In the genomic region with DNA sequence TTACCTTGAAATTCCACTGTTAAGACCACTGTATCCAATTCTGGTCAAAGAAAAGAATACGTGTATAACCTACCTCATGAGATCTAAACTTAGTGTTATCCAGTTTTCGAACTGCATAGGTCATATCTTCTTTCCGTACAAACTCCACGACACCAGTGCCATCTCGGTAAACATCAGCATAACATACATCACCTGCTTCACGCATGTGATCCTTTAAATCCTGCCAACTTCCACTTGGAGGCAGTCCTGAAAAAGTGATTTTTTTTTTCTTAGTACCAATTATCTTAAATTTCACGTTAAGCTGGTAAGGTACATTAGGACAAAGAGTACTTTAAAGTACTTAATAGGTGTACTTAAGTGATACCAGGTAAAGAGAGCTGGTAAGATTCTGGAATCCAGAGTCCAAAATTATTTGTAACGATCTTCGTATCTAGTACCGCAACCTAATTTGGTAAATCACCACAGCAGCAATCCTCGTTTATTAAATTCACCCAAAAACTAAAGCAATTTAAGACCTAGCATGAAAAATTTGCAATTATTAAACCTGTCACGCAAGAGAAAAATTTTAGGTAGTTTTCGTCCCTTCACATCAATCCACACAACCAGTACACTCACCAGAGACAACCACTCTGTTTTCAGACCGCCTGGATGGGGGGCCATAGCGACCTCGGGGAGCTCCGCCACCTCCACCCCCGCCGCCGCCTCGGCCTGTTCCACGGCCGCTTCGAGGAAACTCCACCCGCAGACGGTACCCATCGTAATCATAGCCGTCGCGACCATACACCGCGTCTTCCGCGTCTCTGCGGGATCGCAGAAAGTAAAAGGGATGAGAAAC, we compare ENCODE assay signal across 1 cellular context.
TF ChIP-seq lines count a peak whose summit lies in the region.

No MANE protein-coding gene starts in this region.

TF ChIP-seq in K562, 482 proteins besides CTCF, POLR2A, EP300 and RAD21 (continues in another document):
- TF ChIP-seq BRD9 (IDR thresholded peaks at IDR 0.05; ENCODE audit: low read depth, partially characterized antibody) = no peak
- TF ChIP-seq, protein P1, sequence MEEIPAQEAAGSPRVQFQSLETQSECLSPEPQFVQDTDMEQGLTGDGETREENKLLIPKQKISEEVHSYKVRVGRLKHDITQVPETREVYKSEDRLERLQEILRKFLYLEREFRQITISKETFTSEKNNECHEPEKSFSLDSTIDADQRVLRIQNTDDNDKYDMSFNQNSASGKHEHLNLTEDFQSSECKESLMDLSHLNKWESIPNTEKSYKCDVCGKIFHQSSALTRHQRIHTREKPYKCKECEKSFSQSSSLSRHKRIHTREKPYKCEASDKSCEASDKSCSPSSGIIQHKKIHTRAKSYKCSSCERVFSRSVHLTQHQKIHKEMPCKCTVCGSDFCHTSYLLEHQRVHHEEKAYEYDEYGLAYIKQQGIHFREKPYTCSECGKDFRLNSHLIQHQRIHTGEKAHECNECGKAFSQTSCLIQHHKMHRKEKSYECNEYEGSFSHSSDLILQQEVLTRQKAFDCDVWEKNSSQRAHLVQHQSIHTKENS (CRISPR knock-in tag; IDR thresholded peaks at IDR 0.05) = no peak
- TF ChIP-seq CTBP1 (IDR thresholded peaks at IDR 0.05; ENCODE audit: borderline replicate concordance) = no peak
- TF ChIP-seq, protein P2, sequence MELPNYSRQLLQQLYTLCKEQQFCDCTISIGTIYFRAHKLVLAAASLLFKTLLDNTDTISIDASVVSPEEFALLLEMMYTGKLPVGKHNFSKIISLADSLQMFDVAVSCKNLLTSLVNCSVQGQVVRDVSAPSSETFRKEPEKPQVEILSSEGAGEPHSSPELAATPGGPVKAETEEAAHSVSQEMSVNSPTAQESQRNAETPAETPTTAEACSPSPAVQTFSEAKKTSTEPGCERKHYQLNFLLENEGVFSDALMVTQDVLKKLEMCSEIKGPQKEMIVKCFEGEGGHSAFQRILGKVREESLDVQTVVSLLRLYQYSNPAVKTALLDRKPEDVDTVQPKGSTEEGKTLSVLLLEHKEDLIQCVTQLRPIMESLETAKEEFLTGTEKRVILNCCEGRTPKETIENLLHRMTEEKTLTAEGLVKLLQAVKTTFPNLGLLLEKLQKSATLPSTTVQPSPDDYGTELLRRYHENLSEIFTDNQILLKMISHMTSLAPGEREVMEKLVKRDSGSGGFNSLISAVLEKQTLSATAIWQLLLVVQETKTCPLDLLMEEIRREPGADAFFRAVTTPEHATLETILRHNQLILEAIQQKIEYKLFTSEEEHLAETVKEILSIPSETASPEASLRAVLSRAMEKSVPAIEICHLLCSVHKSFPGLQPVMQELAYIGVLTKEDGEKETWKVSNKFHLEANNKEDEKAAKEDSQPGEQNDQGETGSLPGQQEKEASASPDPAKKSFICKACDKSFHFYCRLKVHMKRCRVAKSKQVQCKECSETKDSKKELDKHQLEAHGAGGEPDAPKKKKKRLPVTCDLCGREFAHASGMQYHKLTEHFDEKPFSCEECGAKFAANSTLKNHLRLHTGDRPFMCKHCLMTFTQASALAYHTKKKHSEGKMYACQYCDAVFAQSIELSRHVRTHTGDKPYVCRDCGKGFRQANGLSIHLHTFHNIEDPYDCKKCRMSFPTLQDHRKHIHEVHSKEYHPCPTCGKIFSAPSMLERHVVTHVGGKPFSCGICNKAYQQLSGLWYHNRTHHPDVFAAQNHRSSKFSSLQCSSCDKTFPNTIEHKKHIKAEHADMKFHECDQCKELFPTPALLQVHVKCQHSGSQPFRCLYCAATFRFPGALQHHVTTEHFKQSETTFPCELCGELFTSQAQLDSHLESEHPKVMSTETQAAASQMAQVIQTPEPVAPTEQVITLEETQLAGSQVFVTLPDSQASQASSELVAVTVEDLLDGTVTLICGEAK (IDR thresholded peaks at IDR 0.05) = peak; percentile 21; the same call in 1 of the 2 replicates
- TF ChIP-seq, protein P2 (CRISPR knock-in tag; IDR thresholded peaks at IDR 0.05) = no peak
- TF ChIP-seq FIP1L1 (IDR thresholded peaks at IDR 0.05; ENCODE audit: low read depth, low read length, poor library complexity, severe bottlenecking) = peak; percentile 9
- TF ChIP-seq ZNF124 (CRISPR knock-in tag; IDR thresholded peaks at IDR 0.05) = no peak
- no peak for TF ChIP-seq ZBTB17 (CRISPR knock-in tag; IDR thresholded peaks at IDR 0.05)
- TF ChIP-seq MEF2A (IDR thresholded peaks at IDR 0.05; ENCODE audit: control insufficient read depth, low read depth, low read length) = no peak
- TF ChIP-seq SNRNP70 (optimal IDR thresholded peaks at IDR 0.05; ENCODE audit: low read depth, low read length) = no peak
- TF ChIP-seq, protein P3, sequence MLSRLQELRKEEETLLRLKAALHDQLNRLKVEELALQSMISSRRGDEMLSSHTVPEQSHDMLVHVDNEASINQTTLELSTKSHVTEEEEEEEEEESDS (CRISPR knock-in tag; IDR thresholded peaks at IDR 0.05) = no peak
- TF ChIP-seq ZNF263 (CRISPR knock-in tag; IDR thresholded peaks at IDR 0.05; ENCODE audit: borderline replicate concordance) = no peak
- 0 out of 4 replicates have a peak, but pooled peaks have one; percentile 18 to 35 for TF ChIP-seq SIN3A (IDR thresholded peaks at IDR 0.05; ENCODE audit: borderline replicate concordance in 2 of 2, control insufficient read depth in 1 of 2, low read depth in 2 of 2, low read length in 2 of 2)
- TF ChIP-seq, protein P4, sequence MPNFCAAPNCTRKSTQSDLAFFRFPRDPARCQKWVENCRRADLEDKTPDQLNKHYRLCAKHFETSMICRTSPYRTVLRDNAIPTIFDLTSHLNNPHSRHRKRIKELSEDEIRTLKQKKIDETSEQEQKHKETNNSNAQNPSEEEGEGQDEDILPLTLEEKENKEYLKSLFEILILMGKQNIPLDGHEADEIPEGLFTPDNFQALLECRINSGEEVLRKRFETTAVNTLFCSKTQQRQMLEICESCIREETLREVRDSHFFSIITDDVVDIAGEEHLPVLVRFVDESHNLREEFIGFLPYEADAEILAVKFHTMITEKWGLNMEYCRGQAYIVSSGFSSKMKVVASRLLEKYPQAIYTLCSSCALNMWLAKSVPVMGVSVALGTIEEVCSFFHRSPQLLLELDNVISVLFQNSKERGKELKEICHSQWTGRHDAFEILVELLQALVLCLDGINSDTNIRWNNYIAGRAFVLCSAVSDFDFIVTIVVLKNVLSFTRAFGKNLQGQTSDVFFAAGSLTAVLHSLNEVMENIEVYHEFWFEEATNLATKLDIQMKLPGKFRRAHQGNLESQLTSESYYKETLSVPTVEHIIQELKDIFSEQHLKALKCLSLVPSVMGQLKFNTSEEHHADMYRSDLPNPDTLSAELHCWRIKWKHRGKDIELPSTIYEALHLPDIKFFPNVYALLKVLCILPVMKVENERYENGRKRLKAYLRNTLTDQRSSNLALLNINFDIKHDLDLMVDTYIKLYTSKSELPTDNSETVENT (CRISPR knock-in tag; IDR thresholded peaks at IDR 0.05) = no peak
- TF ChIP-seq, protein P5, sequence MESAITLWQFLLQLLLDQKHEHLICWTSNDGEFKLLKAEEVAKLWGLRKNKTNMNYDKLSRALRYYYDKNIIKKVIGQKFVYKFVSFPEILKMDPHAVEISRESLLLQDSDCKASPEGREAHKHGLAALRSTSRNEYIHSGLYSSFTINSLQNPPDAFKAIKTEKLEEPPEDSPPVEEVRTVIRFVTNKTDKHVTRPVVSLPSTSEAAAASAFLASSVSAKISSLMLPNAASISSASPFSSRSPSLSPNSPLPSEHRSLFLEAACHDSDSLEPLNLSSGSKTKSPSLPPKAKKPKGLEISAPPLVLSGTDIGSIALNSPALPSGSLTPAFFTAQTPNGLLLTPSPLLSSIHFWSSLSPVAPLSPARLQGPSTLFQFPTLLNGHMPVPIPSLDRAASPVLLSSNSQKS (CRISPR knock-in tag; IDR thresholded peaks at IDR 0.05) = no peak
- TF ChIP-seq KLF1 (tag; IDR thresholded peaks at IDR 0.05) = no peak
- no peak for TF ChIP-seq CBX5 (IDR thresholded peaks at IDR 0.05; ENCODE audit: borderline replicate concordance, low read depth)
- TF ChIP-seq, protein P6, sequence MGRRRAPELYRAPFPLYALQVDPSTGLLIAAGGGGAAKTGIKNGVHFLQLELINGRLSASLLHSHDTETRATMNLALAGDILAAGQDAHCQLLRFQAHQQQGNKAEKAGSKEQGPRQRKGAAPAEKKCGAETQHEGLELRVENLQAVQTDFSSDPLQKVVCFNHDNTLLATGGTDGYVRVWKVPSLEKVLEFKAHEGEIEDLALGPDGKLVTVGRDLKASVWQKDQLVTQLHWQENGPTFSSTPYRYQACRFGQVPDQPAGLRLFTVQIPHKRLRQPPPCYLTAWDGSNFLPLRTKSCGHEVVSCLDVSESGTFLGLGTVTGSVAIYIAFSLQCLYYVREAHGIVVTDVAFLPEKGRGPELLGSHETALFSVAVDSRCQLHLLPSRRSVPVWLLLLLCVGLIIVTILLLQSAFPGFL (CRISPR knock-in tag; IDR thresholded peaks at IDR 0.05) = no peak
- TF ChIP-seq STAG1 (CRISPR knock-in tag; IDR thresholded peaks at IDR 0.05; ENCODE audit: borderline replicate concordance) = no peak
- no peak for TF ChIP-seq COPS2 (conservative IDR thresholded peaks at IDR 0.05)
- no peak for TF ChIP-seq FOXM1 (IDR thresholded peaks at IDR 0.05; ENCODE audit: low read depth)
- no peak for TF ChIP-seq FOXM1 (CRISPR knock-in tag; IDR thresholded peaks at IDR 0.05; ENCODE audit: low read depth)
- TF ChIP-seq MEIS2 (IDR thresholded peaks at IDR 0.05; ENCODE audit: partially characterized antibody) = no peak
- no peak for TF ChIP-seq NFRKB (IDR thresholded peaks at IDR 0.05; ENCODE audit: low read depth)
- no peak; the same call in 1 of the 2 replicates for TF ChIP-seq KAT7 (CRISPR knock-in tag; IDR thresholded peaks at IDR 0.05; ENCODE audit: borderline replicate concordance)
- TF ChIP-seq, protein P7, sequence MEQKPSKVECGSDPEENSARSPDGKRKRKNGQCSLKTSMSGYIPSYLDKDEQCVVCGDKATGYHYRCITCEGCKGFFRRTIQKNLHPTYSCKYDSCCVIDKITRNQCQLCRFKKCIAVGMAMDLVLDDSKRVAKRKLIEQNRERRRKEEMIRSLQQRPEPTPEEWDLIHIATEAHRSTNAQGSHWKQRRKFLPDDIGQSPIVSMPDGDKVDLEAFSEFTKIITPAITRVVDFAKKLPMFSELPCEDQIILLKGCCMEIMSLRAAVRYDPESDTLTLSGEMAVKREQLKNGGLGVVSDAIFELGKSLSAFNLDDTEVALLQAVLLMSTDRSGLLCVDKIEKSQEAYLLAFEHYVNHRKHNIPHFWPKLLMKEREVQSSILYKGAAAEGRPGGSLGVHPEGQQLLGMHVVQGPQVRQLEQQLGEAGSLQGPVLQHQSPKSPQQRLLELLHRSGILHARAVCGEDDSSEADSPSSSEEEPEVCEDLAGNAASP (IDR thresholded peaks at IDR 0.05) = no peak
- TF ChIP-seq, protein P8, sequence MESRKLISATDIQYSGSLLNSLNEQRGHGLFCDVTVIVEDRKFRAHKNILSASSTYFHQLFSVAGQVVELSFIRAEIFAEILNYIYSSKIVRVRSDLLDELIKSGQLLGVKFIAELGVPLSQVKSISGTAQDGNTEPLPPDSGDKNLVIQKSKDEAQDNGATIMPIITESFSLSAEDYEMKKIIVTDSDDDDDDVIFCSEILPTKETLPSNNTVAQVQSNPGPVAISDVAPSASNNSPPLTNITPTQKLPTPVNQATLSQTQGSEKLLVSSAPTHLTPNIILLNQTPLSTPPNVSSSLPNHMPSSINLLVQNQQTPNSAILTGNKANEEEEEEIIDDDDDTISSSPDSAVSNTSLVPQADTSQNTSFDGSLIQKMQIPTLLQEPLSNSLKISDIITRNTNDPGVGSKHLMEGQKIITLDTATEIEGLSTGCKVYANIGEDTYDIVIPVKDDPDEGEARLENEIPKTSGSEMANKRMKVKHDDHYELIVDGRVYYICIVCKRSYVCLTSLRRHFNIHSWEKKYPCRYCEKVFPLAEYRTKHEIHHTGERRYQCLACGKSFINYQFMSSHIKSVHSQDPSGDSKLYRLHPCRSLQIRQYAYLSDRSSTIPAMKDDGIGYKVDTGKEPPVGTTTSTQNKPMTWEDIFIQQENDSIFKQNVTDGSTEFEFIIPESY (CRISPR knock-in tag; IDR thresholded peaks at IDR 0.05) = no peak
- TF ChIP-seq GATAD2A (IDR thresholded peaks at IDR 0.05) = 0 out of 2 replicates have a peak, but pooled peaks have one; percentile 24
- no peak for TF ChIP-seq ZNF507 (tag; conservative IDR thresholded peaks at IDR 0.05)
- no peak for TF ChIP-seq EZH2 (IDR thresholded peaks at IDR 0.05; ENCODE audit: borderline replicate concordance, low read depth, low read length)
- no peak for TF ChIP-seq NUFIP1 (IDR thresholded peaks at IDR 0.05; ENCODE audit: partially characterized antibody)
- TF ChIP-seq ZNF253 (CRISPR knock-in tag; conservative IDR thresholded peaks at IDR 0.05) = no peak
- TF ChIP-seq, protein P9, sequence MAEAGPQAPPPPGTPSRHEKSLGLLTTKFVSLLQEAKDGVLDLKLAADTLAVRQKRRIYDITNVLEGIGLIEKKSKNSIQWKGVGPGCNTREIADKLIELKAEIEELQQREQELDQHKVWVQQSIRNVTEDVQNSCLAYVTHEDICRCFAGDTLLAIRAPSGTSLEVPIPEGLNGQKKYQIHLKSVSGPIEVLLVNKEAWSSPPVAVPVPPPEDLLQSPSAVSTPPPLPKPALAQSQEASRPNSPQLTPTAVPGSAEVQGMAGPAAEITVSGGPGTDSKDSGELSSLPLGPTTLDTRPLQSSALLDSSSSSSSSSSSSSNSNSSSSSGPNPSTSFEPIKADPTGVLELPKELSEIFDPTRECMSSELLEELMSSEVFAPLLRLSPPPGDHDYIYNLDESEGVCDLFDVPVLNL (CRISPR knock-in tag; IDR thresholded peaks at IDR 0.05; ENCODE audit: low read depth) = no peak
